In the genomic region with DNA sequence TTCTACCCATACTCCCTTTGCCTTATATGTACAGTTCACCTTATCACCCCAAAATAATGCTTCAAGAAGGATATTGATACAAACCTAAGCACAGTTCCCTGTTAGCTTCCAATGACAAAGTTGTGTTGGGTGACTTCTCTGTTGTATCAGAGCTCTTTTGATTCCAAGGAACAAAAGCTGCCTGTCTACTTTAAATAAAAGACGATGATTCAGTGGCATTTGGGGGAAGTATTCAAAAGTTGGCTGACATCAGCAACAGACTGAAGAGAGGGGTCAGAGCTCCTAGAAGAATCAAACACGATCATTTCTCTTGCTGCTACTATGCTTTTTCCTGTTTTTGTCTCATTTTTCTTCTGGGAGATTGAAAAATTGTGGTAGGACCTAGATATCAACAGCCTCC, we compare ENCODE assay signal across 18 cellular contexts.
DNase-seq lines count a peak whose midpoint lies in the region; ATAC-seq, FAIRE-seq and TF ChIP-seq lines count a peak whose summit lies in the region.
"Had no signal": no experiment of that assay in that cellular context is flagged by ENCODE, and none has a peak within 500 bp of the region (broad histone marks: within the 10 kb centered on the region; RNA-seq: fewer than 3 reads in every experiment).

No MANE protein-coding gene starts in this region.

- dilution Hi-C loops in keratinocyte (cut with MboI; ENCODE audit: extremely low pct_ligation_motif_present, low sequenced_read_pairs), result no loop called here

- no peak overlapping the region for H3K27ac Mint-ChIP-seq in GM23338
- H3K27ac Mint-ChIP-seq in activated CD8-positive, alpha-beta T cell treated with anti-CD3 and anti-CD28 coated beads, Interleukin-2, amount 10 ng/mL, durations not matched to agents 7 days and 5 days, result no peak overlapping the region
- H3K27ac Mint-ChIP-seq: CD4-positive, alpha-beta memory T cell; HFFc6 had no signal

- no peaks in the 10 kb centered on the region for H3F3A ChIP-seq in GM23338 (replicated peaks; ENCODE audit: low read depth)

- no peak for DNase-seq in GM23338 (ENCODE audit: low spot score)
- no peak for DNase-seq in foreskin keratinocyte
- no peak for DNase-seq in keratinocyte (ENCODE audit: low read depth, low spot score)
- peak; percentile 67 for DNase-seq in pons (ENCODE audit: low spot score)
- no peak for DNase-seq in GM19240 (ENCODE audit: insufficient read length, low spot score)
- no peak for DNase-seq in H7
- DNase-seq in activated CD8-positive, alpha-beta T cell treated with anti-CD3 and anti-CD28 coated beads, Interleukin-2, amount 10 ng/mL, durations not matched to agents 7 days and 5 days, result no peak
- DNase-seq: C1 segment of cervical spinal cord; Caco-2; CD4-positive, alpha-beta memory T cell; DMS153; DND-41; GM23248; HFFc6 had no signal

- H3K9me1 ChIP-seq in keratinocyte (ENCODE audit: control insufficient read depth, extremely low read depth, insufficient read depth, low read length), result no peaks in the 10 kb centered on the region

- no peak overlapping the region for H3K9ac ChIP-seq in keratinocyte (ENCODE audit: control insufficient read depth, extremely low read depth, insufficient read depth, low read length)
- H3K9ac ChIP-seq: GM23248 had no signal

- peak overlapping the region; percentile 59; the same call in 1 of the 2 replicates for H2AFZ ChIP-seq in GM23338
- peak overlapping the region; percentile 10 for H2AFZ ChIP-seq in keratinocyte (ENCODE audit: control insufficient read depth, low read length)
- H2AFZ ChIP-seq: GM23248 had no signal

- no peaks in the 10 kb centered on the region for H3K27me3 Mint-ChIP-seq in GM23338 (ENCODE audit: insufficient read depth, low read depth, poor library complexity)
- H3K27me3 Mint-ChIP-seq in activated CD8-positive, alpha-beta T cell treated with anti-CD3 and anti-CD28 coated beads, Interleukin-2, amount 10 ng/mL, durations not matched to agents 7 days and 5 days (ENCODE audit: low read depth), result no peaks in the 10 kb centered on the region

- no peaks in the 10 kb centered on the region for H3K79me2 ChIP-seq in GM23338 (replicated peaks; ENCODE audit: insufficient read depth)
- no peaks in the 10 kb centered on the region for H3K79me2 ChIP-seq in keratinocyte (ENCODE audit: control insufficient read depth, insufficient read depth, low read length)

- peaks cover 2% of the 10 kb centered on the region; the same call in 1 of the 3 replicates for H3K4me1 Mint-ChIP-seq in GM23338
- no peaks in the 10 kb centered on the region for H3K4me1 Mint-ChIP-seq in activated CD8-positive, alpha-beta T cell treated with anti-CD3 and anti-CD28 coated beads, Interleukin-2, amount 10 ng/mL, durations not matched to agents 7 days and 5 days (ENCODE audit: low read depth)
- H3K4me1 Mint-ChIP-seq: CD4-positive, alpha-beta memory T cell had no signal

- no peaks in the 10 kb centered on the region; the same call in 2 of the 3 replicates for H3K9me3 Mint-ChIP-seq in GM23338
- no peaks in the 10 kb centered on the region for H3K9me3 Mint-ChIP-seq in activated CD8-positive, alpha-beta T cell treated with anti-CD3 and anti-CD28 coated beads, Interleukin-2, amount 10 ng/mL, durations not matched to agents 7 days and 5 days (ENCODE audit: insufficient read depth)

- CTCF ChIA-PET in activated CD8-positive, alpha-beta T cell treated with anti-CD3 and anti-CD28 coated beads, Interleukin-2, amount 10 ng/mL, durations not matched to agents 7 days and 5 days (lab: Charles Lee), result no interaction called here

- H3K4me3 ChIP-seq in GM23338 (no peak overlapping the region), keratinocyte (ENCODE audit: control insufficient read depth in 2 of 3, extremely low read depth in 1 of 3, insufficient read depth in 2 of 3, low read depth in 1 of 3, low read length in 3 of 3) (no peak overlapping the region), H7 (ENCODE audit: insufficient read depth, low read depth, low read length) (no peak overlapping the region)
- H3K4me3 ChIP-seq: GM23248, HAP-1 had no signal

- H3K36me3 Mint-ChIP-seq in GM23338 (ENCODE audit: low read depth), result no peaks in the 10 kb centered on the region
- H3K36me3 Mint-ChIP-seq in activated CD8-positive, alpha-beta T cell treated with anti-CD3 and anti-CD28 coated beads, Interleukin-2, amount 10 ng/mL, durations not matched to agents 7 days and 5 days (ENCODE audit: low read depth), result no peaks in the 10 kb centered on the region
- H3K36me3 Mint-ChIP-seq: CD4-positive, alpha-beta memory T cell had no signal

- H3K27ac ChIP-seq in GM23338 (ENCODE audit: low read depth), result no peak overlapping the region
- H3K27ac ChIP-seq in foreskin keratinocyte, result no peak overlapping the region
- H3K27ac ChIP-seq in keratinocyte (ENCODE audit: control insufficient read depth, insufficient read depth, low read length), result no peak overlapping the region
- H3K27ac ChIP-seq: GM23248 had no signal

- FAIRE-seq in keratinocyte (lab: Jason Lieb, UNC), result peak; percentile 67
- FAIRE-seq: G401.6, GM12892 had no signal

- H3K36me3 ChIP-seq in GM23338 (ENCODE audit: insufficient read depth), result no peaks in the 10 kb centered on the region
- no peaks in the 10 kb centered on the region for H3K36me3 ChIP-seq in keratinocyte (ENCODE audit: control insufficient read depth in 2 of 2, extremely low read depth in 1 of 2, insufficient read depth in 2 of 2, low read length in 2 of 2)
- no peaks in the 10 kb centered on the region for H3K36me3 ChIP-seq in H7 (replicated peaks; ENCODE audit: control insufficient read depth, insufficient read depth, low read length)
- H3K36me3 ChIP-seq: HAP-1 had no signal

- H3K4me2 ChIP-seq in GM23338 (no peak overlapping the region), keratinocyte (ENCODE audit: control insufficient read depth, extremely low read depth, insufficient read depth, low read depth, low read length) (no peak overlapping the region)

- H3K9me3 ChIP-seq in keratinocyte (ENCODE audit: control insufficient read depth, low read depth, low read length), result no peaks in the 10 kb centered on the region
- H3K9me3 ChIP-seq: Caco-2, HAP-1 had no signal

- H3K9me2 ChIP-seq in GM23338 (ENCODE audit: insufficient read depth), result no peaks in the 10 kb centered on the region

- ATAC-seq in GM23338 (no peak), foreskin keratinocyte (peak; percentile 57), HG03520 (IDR thresholded peaks at IDR 0.05; ENCODE audit: unreplicated experiment) (no peak)
- no peak for ATAC-seq in activated CD8-positive, alpha-beta T cell treated with anti-CD3 and anti-CD28 coated beads, Interleukin-2, amount 10 ng/mL, durations not matched to agents 7 days and 5 days

- POLR2A ChIA-PET in activated CD8-positive, alpha-beta T cell treated with anti-CD3 and anti-CD28 coated beads, Interleukin-2, amount 10 ng/mL, durations not matched to agents 7 days and 5 days (lab: Charles Lee), result no interaction called here

- H3K4me1 ChIP-seq in GM23338 (ENCODE audit: insufficient read depth), result no peaks in the 10 kb centered on the region
- H3K4me1 ChIP-seq in foreskin keratinocyte, result peaks cover 18% of the 10 kb centered on the region
- H3K4me1 ChIP-seq in keratinocyte (ENCODE audit: control insufficient read depth, extremely low read depth, insufficient read depth, low read length), result peaks cover 18% of the 10 kb centered on the region
- H3K4me1 ChIP-seq: Caco-2, HAP-1 had no signal

- no peak for TF ChIP-seq CTCF in GM23338 (conservative IDR thresholded peaks at IDR 0.05; ENCODE audit: low read depth in 2 of 2)
- no peak for TF ChIP-seq CTCF in foreskin keratinocyte (conservative IDR thresholded peaks at IDR 0.05)
- TF ChIP-seq CTCF in keratinocyte (optimal IDR thresholded peaks at IDR 0.05 in 1 of 3, IDR thresholded peaks at IDR 0.05 in 1 of 3, conservative IDR thresholded peaks at IDR 0.05 in 1 of 3; ENCODE audit: extremely low read depth in 1 of 3, insufficient read depth in 2 of 3, low read length in 3 of 3), result no peak

- no peak overlapping the region for H3K4me3 Mint-ChIP-seq in GM23338
- H3K4me3 Mint-ChIP-seq in activated CD8-positive, alpha-beta T cell treated with anti-CD3 and anti-CD28 coated beads, Interleukin-2, amount 10 ng/mL, durations not matched to agents 7 days and 5 days, result no peak overlapping the region
- H3K4me3 Mint-ChIP-seq: CD4-positive, alpha-beta memory T cell; HFFc6 had no signal

- H4K20me1 ChIP-seq in GM23338 (replicated peaks; ENCODE audit: insufficient read depth), result no peaks in the 10 kb centered on the region; the same call in 1 of the 2 replicates
- no peaks in the 10 kb centered on the region for H4K20me1 ChIP-seq in keratinocyte (ENCODE audit: control insufficient read depth, extremely low read depth, insufficient read depth, low read length)

- H3K27me3 ChIP-seq in GM23338 (ENCODE audit: insufficient read depth), result no peaks in the 10 kb centered on the region
- no peaks in the 10 kb centered on the region for H3K27me3 ChIP-seq in foreskin keratinocyte
- H3K27me3 ChIP-seq in keratinocyte (ENCODE audit: control insufficient read depth, extremely low read depth, insufficient read depth, low read length), result no peaks in the 10 kb centered on the region
- H3K27me3 ChIP-seq in H7 (ENCODE audit: control insufficient read depth, insufficient read depth, low read length), result no peaks in the 10 kb centered on the region

TF ChIP-seq in GM23338, 12 proteins besides CTCF, POLR2A, EP300 and RAD21 (continues in another document):
- TF ChIP-seq EZH2 (IDR thresholded peaks at IDR 0.05; ENCODE audit: low read depth, unreplicated experiment) (no peak), EZH2phosphoT487 (IDR thresholded peaks at IDR 0.05; ENCODE audit: unreplicated experiment) (no peak)
- TF ChIP-seq, protein P1, sequence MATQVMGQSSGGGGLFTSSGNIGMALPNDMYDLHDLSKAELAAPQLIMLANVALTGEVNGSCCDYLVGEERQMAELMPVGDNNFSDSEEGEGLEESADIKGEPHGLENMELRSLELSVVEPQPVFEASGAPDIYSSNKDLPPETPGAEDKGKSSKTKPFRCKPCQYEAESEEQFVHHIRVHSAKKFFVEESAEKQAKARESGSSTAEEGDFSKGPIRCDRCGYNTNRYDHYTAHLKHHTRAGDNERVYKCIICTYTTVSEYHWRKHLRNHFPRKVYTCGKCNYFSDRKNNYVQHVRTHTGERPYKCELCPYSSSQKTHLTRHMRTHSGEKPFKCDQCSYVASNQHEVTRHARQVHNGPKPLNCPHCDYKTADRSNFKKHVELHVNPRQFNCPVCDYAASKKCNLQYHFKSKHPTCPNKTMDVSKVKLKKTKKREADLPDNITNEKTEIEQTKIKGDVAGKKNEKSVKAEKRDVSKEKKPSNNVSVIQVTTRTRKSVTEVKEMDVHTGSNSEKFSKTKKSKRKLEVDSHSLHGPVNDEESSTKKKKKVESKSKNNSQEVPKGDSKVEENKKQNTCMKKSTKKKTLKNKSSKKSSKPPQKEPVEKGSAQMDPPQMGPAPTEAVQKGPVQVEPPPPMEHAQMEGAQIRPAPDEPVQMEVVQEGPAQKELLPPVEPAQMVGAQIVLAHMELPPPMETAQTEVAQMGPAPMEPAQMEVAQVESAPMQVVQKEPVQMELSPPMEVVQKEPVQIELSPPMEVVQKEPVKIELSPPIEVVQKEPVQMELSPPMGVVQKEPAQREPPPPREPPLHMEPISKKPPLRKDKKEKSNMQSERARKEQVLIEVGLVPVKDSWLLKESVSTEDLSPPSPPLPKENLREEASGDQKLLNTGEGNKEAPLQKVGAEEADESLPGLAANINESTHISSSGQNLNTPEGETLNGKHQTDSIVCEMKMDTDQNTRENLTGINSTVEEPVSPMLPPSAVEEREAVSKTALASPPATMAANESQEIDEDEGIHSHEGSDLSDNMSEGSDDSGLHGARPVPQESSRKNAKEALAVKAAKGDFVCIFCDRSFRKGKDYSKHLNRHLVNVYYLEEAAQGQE (IDR thresholded peaks at IDR 0.05; ENCODE audit: unreplicated experiment), result no peak
